In the genomic region with DNA sequence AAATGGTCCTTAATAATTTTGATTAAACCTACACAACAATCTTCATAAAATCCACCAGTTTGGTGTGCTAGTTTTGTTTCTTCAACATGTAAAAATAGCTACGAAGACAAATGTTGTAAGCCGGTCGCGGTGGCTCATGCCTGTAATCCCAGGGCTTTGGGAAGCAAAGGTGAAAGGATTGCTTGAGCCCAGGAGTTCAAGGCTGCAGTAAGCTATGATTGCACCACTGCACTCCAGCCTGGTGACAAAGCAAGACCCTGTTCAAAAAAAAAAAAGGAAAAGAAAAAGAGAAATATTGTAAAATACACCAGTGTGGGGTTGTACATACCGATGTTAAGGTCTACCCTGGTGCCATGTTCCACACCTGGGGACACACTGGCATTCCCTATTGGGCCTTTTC, we compare ENCODE assay signal across 1 cellular context.
TF ChIP-seq lines count a peak whose summit lies in the region.

No MANE protein-coding gene starts in this region.

TF ChIP-seq in HepG2, 621 proteins besides CTCF, POLR2A, EP300 and RAD21 (continued from another document and continues in another):
- TF ChIP-seq, protein P1, sequence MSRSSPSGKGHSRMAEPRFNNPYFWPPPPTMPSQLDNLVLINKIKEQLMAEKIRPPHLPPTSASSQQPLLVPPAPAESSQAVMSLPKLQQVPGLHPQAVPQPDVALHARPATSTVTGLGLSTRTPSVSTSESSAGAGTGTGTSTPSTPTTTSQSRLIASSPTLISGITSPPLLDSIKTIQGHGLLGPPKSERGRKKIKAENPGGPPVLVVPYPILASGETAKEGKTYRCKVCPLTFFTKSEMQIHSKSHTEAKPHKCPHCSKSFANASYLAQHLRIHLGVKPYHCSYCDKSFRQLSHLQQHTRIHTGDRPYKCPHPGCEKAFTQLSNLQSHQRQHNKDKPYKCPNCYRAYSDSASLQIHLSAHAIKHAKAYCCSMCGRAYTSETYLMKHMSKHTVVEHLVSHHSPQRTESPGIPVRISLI (CRISPR knock-in tag; IDR thresholded peaks at IDR 0.05; ENCODE audit: borderline replicate concordance), result peak; percentile 90
- TF ChIP-seq ZNF24 (IDR thresholded peaks at IDR 0.05), result no peak
- no peak for TF ChIP-seq ZNF124 (CRISPR knock-in tag; IDR thresholded peaks at IDR 0.05)
- no peak for TF ChIP-seq TEAD2 (CRISPR knock-in tag; IDR thresholded peaks at IDR 0.05)
- peak; percentile 51; the same call in 1 of the 2 replicates for TF ChIP-seq SOX5 (CRISPR knock-in tag; IDR thresholded peaks at IDR 0.05; ENCODE audit: borderline replicate concordance)
- TF ChIP-seq POLR2AphosphoS2 (IDR thresholded peaks at IDR 0.05; ENCODE audit: low read depth, low read length), result no peak
- TF ChIP-seq KMT2A (CRISPR knock-in tag; IDR thresholded peaks at IDR 0.05), result peak; percentile 69; the same call in 1 of the 2 replicates
- TF ChIP-seq, protein P2, sequence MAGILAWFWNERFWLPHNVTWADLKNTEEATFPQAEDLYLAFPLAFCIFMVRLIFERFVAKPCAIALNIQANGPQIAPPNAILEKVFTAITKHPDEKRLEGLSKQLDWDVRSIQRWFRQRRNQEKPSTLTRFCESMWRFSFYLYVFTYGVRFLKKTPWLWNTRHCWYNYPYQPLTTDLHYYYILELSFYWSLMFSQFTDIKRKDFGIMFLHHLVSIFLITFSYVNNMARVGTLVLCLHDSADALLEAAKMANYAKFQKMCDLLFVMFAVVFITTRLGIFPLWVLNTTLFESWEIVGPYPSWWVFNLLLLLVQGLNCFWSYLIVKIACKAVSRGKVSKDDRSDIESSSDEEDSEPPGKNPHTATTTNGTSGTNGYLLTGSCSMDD (CRISPR knock-in tag; IDR thresholded peaks at IDR 0.05), result no peak
- TF ChIP-seq, protein P3, sequence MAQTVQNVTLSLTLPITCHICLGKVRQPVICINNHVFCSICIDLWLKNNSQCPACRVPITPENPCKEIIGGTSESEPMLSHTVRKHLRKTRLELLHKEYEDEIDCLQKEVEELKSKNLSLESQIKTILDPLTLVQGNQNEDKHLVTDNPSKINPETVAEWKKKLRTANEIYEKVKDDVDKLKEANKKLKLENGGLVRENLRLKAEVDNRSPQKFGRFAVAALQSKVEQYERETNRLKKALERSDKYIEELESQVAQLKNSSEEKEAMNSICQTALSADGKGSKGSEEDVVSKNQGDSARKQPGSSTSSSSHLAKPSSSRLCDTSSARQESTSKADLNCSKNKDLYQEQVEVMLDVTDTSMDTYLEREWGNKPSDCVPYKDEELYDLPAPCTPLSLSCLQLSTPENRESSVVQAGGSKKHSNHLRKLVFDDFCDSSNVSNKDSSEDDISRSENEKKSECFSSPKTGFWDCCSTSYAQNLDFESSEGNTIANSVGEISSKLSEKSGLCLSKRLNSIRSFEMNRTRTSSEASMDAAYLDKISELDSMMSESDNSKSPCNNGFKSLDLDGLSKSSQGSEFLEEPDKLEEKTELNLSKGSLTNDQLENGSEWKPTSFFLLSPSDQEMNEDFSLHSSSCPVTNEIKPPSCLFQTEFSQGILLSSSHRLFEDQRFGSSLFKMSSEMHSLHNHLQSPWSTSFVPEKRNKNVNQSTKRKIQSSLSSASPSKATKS (CRISPR knock-in tag; IDR thresholded peaks at IDR 0.05), result no peak
- TF ChIP-seq KMT2B (CRISPR knock-in tag; IDR thresholded peaks at IDR 0.05), result no peak
- no peak for TF ChIP-seq ZFP36L1 (CRISPR knock-in tag; IDR thresholded peaks at IDR 0.05)
- TF ChIP-seq TBX2 (CRISPR knock-in tag; IDR thresholded peaks at IDR 0.05; ENCODE audit: borderline replicate concordance), result peak; percentile 48
- TF ChIP-seq HDAC2 (CRISPR knock-in tag; IDR thresholded peaks at IDR 0.05), result peak; percentile 59; the same call in 1 of the 2 replicates
- no peak for TF ChIP-seq KLF12 (CRISPR knock-in tag; IDR thresholded peaks at IDR 0.05; ENCODE audit: borderline replicate concordance)
- TF ChIP-seq, protein P4, sequence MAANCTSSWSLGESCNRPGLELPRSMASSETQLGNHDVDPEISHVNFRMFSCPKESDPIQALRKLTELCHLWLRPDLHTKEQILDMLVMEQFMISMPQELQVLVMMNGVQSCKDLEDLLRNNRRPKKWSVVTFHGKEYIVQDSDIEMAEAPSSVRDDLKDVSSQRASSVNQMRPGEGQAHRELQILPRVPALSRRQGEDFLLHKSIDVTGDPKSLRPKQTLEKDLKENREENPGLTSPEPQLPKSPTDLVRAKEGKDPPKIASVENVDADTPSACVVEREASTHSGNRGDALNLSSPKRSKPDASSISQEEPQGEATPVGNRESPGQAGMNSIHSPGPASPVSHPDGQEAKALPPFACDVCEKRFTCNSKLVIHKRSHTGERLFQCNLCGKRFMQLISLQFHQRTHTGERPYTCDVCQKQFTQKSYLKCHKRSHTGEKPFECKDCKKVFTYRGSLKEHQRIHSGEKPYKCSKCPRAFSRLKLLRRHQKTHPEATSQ (CRISPR knock-in tag; IDR thresholded peaks at IDR 0.05; ENCODE audit: borderline replicate concordance), result no peak
- peak; percentile 81 for TF ChIP-seq NR2C2 (CRISPR knock-in tag; IDR thresholded peaks at IDR 0.05; ENCODE audit: borderline replicate concordance)
- TF ChIP-seq ZNF572 (CRISPR knock-in tag; IDR thresholded peaks at IDR 0.05), result no peak
- no peak for TF ChIP-seq RFX1 (IDR thresholded peaks at IDR 0.05)
- 0 out of 2 replicates have a peak, but pooled peaks have one; percentile 40 for TF ChIP-seq REPIN1 (CRISPR knock-in tag; IDR thresholded peaks at IDR 0.05; ENCODE audit: borderline replicate concordance, low read depth)
- no peak for TF ChIP-seq ZNF34 (CRISPR knock-in tag; IDR thresholded peaks at IDR 0.05; ENCODE audit: borderline replicate concordance)
- TF ChIP-seq RAD51 (IDR thresholded peaks at IDR 0.05; ENCODE audit: borderline replicate concordance), result no peak
- no peak for TF ChIP-seq ZFP36 (IDR thresholded peaks at IDR 0.05; ENCODE audit: borderline replicate concordance, low read depth, low read length, partially characterized antibody)
- TF ChIP-seq, protein P5, sequence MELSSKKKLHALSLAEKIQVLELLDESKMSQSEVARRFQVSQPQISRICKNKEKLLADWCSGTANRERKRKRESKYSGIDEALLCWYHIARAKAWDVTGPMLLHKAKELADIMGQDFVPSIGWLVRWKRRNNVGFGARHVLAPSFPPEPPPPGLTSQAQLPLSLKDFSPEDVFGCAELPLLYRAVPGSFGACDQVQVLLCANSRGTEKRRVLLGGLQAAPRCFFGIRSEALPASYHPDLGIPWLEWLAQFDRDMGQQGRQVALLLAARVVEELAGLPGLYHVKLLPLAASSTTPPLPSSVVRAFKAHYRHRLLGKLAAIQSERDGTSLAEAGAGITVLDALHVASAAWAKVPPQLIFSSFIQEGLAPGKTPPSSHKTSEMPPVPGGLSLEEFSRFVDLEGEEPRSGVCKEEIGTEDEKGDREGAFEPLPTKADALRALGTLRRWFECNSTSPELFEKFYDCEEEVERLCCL (CRISPR knock-in tag; IDR thresholded peaks at IDR 0.05; ENCODE audit: borderline replicate concordance), result no peak
- peak; percentile 59 for TF ChIP-seq POGZ (CRISPR knock-in tag; IDR thresholded peaks at IDR 0.05)
- TF ChIP-seq ZNF7 (CRISPR knock-in tag; IDR thresholded peaks at IDR 0.05), result no peak
- TF ChIP-seq NFE2L2 (IDR thresholded peaks at IDR 0.05; ENCODE audit: low read length), result no peak
- no peak for TF ChIP-seq KLF13 (CRISPR knock-in tag; IDR thresholded peaks at IDR 0.05)
- TF ChIP-seq ZSCAN31 (CRISPR knock-in tag; IDR thresholded peaks at IDR 0.05; ENCODE audit: low read depth), result no peak
- TF ChIP-seq PAX8 (CRISPR knock-in tag; IDR thresholded peaks at IDR 0.05; ENCODE audit: borderline replicate concordance), result no peak
- TF ChIP-seq RBFOX2 (IDR thresholded peaks at IDR 0.05; ENCODE audit: low read depth, low read length), result no peak
- no peak for TF ChIP-seq ZNF549 (CRISPR knock-in tag; IDR thresholded peaks at IDR 0.05)
- no peak for TF ChIP-seq AGO2 (optimal IDR thresholded peaks at IDR 0.05; ENCODE audit: low read depth, low read length)
- no peak for TF ChIP-seq ZNF431 (CRISPR knock-in tag; IDR thresholded peaks at IDR 0.05; ENCODE audit: borderline replicate concordance, low read depth)
- no peak for TF ChIP-seq ZNF12 (CRISPR knock-in tag; IDR thresholded peaks at IDR 0.05)
- TF ChIP-seq, protein P6, sequence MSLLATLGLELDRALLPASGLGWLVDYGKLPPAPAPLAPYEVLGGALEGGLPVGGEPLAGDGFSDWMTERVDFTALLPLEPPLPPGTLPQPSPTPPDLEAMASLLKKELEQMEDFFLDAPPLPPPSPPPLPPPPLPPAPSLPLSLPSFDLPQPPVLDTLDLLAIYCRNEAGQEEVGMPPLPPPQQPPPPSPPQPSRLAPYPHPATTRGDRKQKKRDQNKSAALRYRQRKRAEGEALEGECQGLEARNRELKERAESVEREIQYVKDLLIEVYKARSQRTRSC (CRISPR knock-in tag; IDR thresholded peaks at IDR 0.05; ENCODE audit: low read depth), result no peak
- TF ChIP-seq, protein P7, sequence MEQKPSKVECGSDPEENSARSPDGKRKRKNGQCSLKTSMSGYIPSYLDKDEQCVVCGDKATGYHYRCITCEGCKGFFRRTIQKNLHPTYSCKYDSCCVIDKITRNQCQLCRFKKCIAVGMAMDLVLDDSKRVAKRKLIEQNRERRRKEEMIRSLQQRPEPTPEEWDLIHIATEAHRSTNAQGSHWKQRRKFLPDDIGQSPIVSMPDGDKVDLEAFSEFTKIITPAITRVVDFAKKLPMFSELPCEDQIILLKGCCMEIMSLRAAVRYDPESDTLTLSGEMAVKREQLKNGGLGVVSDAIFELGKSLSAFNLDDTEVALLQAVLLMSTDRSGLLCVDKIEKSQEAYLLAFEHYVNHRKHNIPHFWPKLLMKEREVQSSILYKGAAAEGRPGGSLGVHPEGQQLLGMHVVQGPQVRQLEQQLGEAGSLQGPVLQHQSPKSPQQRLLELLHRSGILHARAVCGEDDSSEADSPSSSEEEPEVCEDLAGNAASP (CRISPR knock-in tag; IDR thresholded peaks at IDR 0.05; ENCODE audit: borderline replicate concordance), result peak; percentile 24; the same call in 1 of the 2 replicates
- 0 out of 2 replicates have a peak, but pooled peaks have one; percentile 42 for TF ChIP-seq ZNF292 (CRISPR knock-in tag; IDR thresholded peaks at IDR 0.05; ENCODE audit: borderline replicate concordance, low read depth)
- TF ChIP-seq YEATS4 (CRISPR knock-in tag; IDR thresholded peaks at IDR 0.05; ENCODE audit: borderline replicate concordance), result no peak
- TF ChIP-seq CBFB (CRISPR knock-in tag; IDR thresholded peaks at IDR 0.05), result no peak
- TF ChIP-seq, protein P8, sequence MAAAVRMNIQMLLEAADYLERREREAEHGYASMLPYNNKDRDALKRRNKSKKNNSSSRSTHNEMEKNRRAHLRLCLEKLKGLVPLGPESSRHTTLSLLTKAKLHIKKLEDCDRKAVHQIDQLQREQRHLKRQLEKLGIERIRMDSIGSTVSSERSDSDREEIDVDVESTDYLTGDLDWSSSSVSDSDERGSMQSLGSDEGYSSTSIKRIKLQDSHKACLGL (CRISPR knock-in tag; IDR thresholded peaks at IDR 0.05), result no peak
- TF ChIP-seq SIX4 (CRISPR knock-in tag; IDR thresholded peaks at IDR 0.05), result no peak
- no peak for TF ChIP-seq GPN1 (CRISPR knock-in tag; IDR thresholded peaks at IDR 0.05; ENCODE audit: borderline replicate concordance)
- no peak for TF ChIP-seq PRPF4 (IDR thresholded peaks at IDR 0.05; ENCODE audit: low read depth, low read length, poor library complexity, severe bottlenecking)
- peak; percentile 86 for TF ChIP-seq CEBPB (IDR thresholded peaks at IDR 0.05; ENCODE audit: borderline replicate concordance, low read depth, low read length)
- TF ChIP-seq ZNF460 (CRISPR knock-in tag; IDR thresholded peaks at IDR 0.05; ENCODE audit: borderline replicate concordance), result no peak
- no peak for TF ChIP-seq TMF1 (CRISPR knock-in tag; IDR thresholded peaks at IDR 0.05; ENCODE audit: low read depth)
- TF ChIP-seq REL (CRISPR knock-in tag; conservative IDR thresholded peaks at IDR 0.05), result no peak
- 0 out of 4 replicates have a peak, but pooled peaks of 1 of the 2 experiments have one; percentile 17 for TF ChIP-seq KLF16 (CRISPR knock-in tag; IDR thresholded peaks at IDR 0.05)
- TF ChIP-seq, protein P9, sequence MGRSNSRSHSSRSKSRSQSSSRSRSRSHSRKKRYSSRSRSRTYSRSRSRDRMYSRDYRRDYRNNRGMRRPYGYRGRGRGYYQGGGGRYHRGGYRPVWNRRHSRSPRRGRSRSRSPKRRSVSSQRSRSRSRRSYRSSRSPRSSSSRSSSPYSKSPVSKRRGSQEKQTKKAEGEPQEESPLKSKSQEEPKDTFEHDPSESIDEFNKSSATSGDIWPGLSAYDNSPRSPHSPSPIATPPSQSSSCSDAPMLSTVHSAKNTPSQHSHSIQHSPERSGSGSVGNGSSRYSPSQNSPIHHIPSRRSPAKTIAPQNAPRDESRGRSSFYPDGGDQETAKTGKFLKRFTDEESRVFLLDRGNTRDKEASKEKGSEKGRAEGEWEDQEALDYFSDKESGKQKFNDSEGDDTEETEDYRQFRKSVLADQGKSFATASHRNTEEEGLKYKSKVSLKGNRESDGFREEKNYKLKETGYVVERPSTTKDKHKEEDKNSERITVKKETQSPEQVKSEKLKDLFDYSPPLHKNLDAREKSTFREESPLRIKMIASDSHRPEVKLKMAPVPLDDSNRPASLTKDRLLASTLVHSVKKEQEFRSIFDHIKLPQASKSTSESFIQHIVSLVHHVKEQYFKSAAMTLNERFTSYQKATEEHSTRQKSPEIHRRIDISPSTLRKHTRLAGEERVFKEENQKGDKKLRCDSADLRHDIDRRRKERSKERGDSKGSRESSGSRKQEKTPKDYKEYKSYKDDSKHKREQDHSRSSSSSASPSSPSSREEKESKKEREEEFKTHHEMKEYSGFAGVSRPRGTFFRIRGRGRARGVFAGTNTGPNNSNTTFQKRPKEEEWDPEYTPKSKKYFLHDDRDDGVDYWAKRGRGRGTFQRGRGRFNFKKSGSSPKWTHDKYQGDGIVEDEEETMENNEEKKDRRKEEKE (IDR thresholded peaks at IDR 0.05), result no peak
- TF ChIP-seq ZNF205 (CRISPR knock-in tag; IDR thresholded peaks at IDR 0.05), result no peak
- TF ChIP-seq MED1 (CRISPR knock-in tag; IDR thresholded peaks at IDR 0.05), result peak; percentile 76
- no peak for TF ChIP-seq SP4 (CRISPR knock-in tag; IDR thresholded peaks at IDR 0.05)
- TF ChIP-seq ZNF136 (CRISPR knock-in tag; IDR thresholded peaks at IDR 0.05; ENCODE audit: low read depth), result no peak
- no peak for TF ChIP-seq HHEX (CRISPR knock-in tag; IDR thresholded peaks at IDR 0.05)
- no peak for TF ChIP-seq ZFY (CRISPR knock-in tag; IDR thresholded peaks at IDR 0.05)
- TF ChIP-seq, protein P10, sequence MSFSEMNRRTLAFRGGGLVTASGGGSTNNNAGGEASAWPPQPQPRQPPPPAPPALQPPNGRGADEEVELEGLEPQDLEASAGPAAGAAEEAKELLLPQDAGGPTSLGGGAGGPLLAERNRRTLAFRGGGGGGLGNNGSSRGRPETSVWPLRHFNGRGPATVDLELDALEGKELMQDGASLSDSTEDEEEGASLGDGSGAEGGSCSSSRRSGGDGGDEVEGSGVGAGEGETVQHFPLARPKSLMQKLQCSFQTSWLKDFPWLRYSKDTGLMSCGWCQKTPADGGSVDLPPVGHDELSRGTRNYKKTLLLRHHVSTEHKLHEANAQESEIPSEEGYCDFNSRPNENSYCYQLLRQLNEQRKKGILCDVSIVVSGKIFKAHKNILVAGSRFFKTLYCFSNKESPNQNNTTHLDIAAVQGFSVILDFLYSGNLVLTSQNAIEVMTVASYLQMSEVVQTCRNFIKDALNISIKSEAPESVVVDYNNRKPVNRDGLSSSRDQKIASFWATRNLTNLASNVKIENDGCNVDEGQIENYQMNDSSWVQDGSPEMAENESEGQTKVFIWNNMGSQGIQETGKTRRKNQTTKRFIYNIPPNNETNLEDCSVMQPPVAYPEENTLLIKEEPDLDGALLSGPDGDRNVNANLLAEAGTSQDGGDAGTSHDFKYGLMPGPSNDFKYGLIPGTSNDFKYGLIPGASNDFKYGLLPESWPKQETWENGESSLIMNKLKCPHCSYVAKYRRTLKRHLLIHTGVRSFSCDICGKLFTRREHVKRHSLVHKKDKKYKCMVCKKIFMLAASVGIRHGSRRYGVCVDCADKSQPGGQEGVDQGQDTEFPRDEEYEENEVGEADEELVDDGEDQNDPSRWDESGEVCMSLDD (CRISPR knock-in tag; IDR thresholded peaks at IDR 0.05; ENCODE audit: borderline replicate concordance), result no peak
- TF ChIP-seq ARHGAP35 (CRISPR knock-in tag; IDR thresholded peaks at IDR 0.05; ENCODE audit: borderline replicate concordance), result no peak
